In the genomic region with DNA sequence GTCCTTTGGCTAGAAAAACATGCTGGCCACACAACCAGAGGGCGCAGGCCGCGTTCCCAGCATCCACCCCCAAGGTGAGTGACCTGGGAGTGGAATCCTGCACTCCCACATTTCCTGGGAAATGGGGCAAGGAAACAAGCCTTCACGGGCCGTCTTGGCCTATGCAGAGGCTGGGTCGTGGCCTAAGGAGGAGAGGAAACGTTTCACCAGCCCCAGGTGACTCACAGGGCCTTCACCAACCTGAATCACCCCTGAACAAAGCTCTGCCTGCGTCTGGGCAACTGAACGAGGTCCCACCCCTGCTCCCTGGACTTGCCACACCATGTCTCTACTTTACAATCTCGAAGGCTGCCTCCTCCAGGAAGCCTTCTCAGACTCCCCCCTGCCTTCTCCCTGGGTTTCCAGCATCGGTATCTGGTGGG, we compare ENCODE assay signal across 8 cellular contexts. TPM values are rescaled to one million over a fixed set of nuclear protein-coding genes. Genes with fewer than 3 reads are reported as not detected.
A peak's percentile ranks its signal among the peaks of the same experiment; 100 is the strongest.
DNase-seq lines count a peak whose midpoint lies in the region; ATAC-seq and TF ChIP-seq lines count a peak whose summit lies in the region.

No MANE protein-coding gene starts in this region.

- no peak for TF ChIP-seq CTCF in kidney epithelial cell (IDR thresholded peaks at IDR 0.05; ENCODE audit: insufficient read depth, low read length, poor library complexity, severe bottlenecking)

- no peaks in the 10 kb centered on the region for H3K9me3 ChIP-seq in MG63

- H3K4me3 ChIP-seq in MG63 (no peak overlapping the region), kidney epithelial cell (ENCODE audit: low read depth, low read length) (no peak overlapping the region)

- peak overlapping the region; percentile 83 for H3K27ac Mint-ChIP-seq in activated T-helper 1 cell treated with anti-CD3 and anti-CD28 coated beads, Interleukin-12 subunit alpha, Interleukin-12 subunit beta, Interleukin-2, Interleukin-4 antibody, amounts not matched to agents 30 ng/mL and 10 ng/mL and 1 ng/mL, durations not matched to agents 14 hours and 24 hours and 36 hours
- H3K27ac Mint-ChIP-seq in stimulated activated naive CD8-positive, alpha-beta T cell treated with anti-CD3 and anti-CD28 coated beads, Interleukin-15, amount 100 ng/mL, for 72 hours: peak overlapping the region; percentile 30 to 59

- H3K27me3 Mint-ChIP-seq in activated T-helper 1 cell treated with anti-CD3 and anti-CD28 coated beads, Interleukin-12 subunit alpha, Interleukin-12 subunit beta, Interleukin-2, Interleukin-4 antibody, amounts not matched to agents 30 ng/mL and 10 ng/mL and 1 ng/mL, durations not matched to agents 14 hours and 24 hours and 36 hours (ENCODE audit: insufficient read depth): no peaks in the 10 kb centered on the region
- no peaks in the 10 kb centered on the region for H3K27me3 Mint-ChIP-seq in stimulated activated naive CD8-positive, alpha-beta T cell treated with anti-CD3 and anti-CD28 coated beads, Interleukin-15, amount 100 ng/mL, for 72 hours

- no peaks in the 10 kb centered on the region for H3K27me3 ChIP-seq in MG63
- no peaks in the 10 kb centered on the region for H3K27me3 ChIP-seq in kidney epithelial cell (ENCODE audit: control insufficient read depth, insufficient read depth, low read length)

- peak overlapping the region; percentile 69 for H3K4me3 Mint-ChIP-seq in activated T-helper 1 cell treated with anti-CD3 and anti-CD28 coated beads, Interleukin-12 subunit alpha, Interleukin-12 subunit beta, Interleukin-2, Interleukin-4 antibody, amounts not matched to agents 30 ng/mL and 10 ng/mL and 1 ng/mL, durations not matched to agents 14 hours and 24 hours and 36 hours
- H3K4me3 Mint-ChIP-seq in stimulated activated naive CD8-positive, alpha-beta T cell treated with anti-CD3 and anti-CD28 coated beads, Interleukin-15, amount 100 ng/mL, for 72 hours: peak overlapping the region; percentile 45 to 73

- no peaks in the 10 kb centered on the region for H3K9me3 Mint-ChIP-seq in activated T-helper 1 cell treated with anti-CD3 and anti-CD28 coated beads, Interleukin-12 subunit alpha, Interleukin-12 subunit beta, Interleukin-2, Interleukin-4 antibody, amounts not matched to agents 30 ng/mL and 10 ng/mL and 1 ng/mL, durations not matched to agents 14 hours and 24 hours and 36 hours
- H3K9me3 Mint-ChIP-seq in stimulated activated naive CD8-positive, alpha-beta T cell treated with anti-CD3 and anti-CD28 coated beads, Interleukin-15, amount 100 ng/mL, for 72 hours: no peaks in the 10 kb centered on the region

- H3K36me3 ChIP-seq in MG63: peaks cover 88% of the 10 kb centered on the region
- peaks cover 2% of the 10 kb centered on the region for H3K36me3 ChIP-seq in kidney epithelial cell (ENCODE audit: control insufficient read depth, insufficient read depth, low read length)

- DNase-seq in MG63 (peak; percentile 68), kidney epithelial cell (ENCODE audit: low read depth) (peak; percentile 79), NAMALWA (ENCODE audit: low spot score) (no peak), Kasumi-1 (lab: John Stamatoyannopoulos, UW) (no peak)
- no peak for DNase-seq in activated T-helper 1 cell treated with anti-CD3 and anti-CD28 coated beads, Interleukin-12 subunit alpha, Interleukin-12 subunit beta, Interleukin-2, Interleukin-4 antibody, amounts not matched to agents 30 ng/mL and 10 ng/mL and 1 ng/mL, durations not matched to agents 14 hours and 24 hours and 36 hours (ENCODE audit: low spot score)
- DNase-seq in stimulated activated naive CD8-positive, alpha-beta T cell treated with anti-CD3 and anti-CD28 coated beads, Interleukin-15, amount 100 ng/mL, for 72 hours: peak in 1 of 2 donors; percentile 69

- H3K36me3 Mint-ChIP-seq in activated T-helper 1 cell treated with anti-CD3 and anti-CD28 coated beads, Interleukin-12 subunit alpha, Interleukin-12 subunit beta, Interleukin-2, Interleukin-4 antibody, amounts not matched to agents 30 ng/mL and 10 ng/mL and 1 ng/mL, durations not matched to agents 14 hours and 24 hours and 36 hours (ENCODE audit: low read depth): peaks cover 59% of the 10 kb centered on the region

- H3K4me1 Mint-ChIP-seq in activated T-helper 1 cell treated with anti-CD3 and anti-CD28 coated beads, Interleukin-12 subunit alpha, Interleukin-12 subunit beta, Interleukin-2, Interleukin-4 antibody, amounts not matched to agents 30 ng/mL and 10 ng/mL and 1 ng/mL, durations not matched to agents 14 hours and 24 hours and 36 hours (ENCODE audit: low read depth): peaks cover 94% of the 10 kb centered on the region
- peaks cover 97% of the 10 kb centered on the region for H3K4me1 Mint-ChIP-seq in stimulated activated naive CD8-positive, alpha-beta T cell treated with anti-CD3 and anti-CD28 coated beads, Interleukin-15, amount 100 ng/mL, for 72 hours

- intact Hi-C loops in activated T-helper 1 cell treated with anti-CD3 and anti-CD28 coated beads, Interleukin-12 subunit alpha, Interleukin-12 subunit beta, Interleukin-2, Interleukin-4 antibody, amounts not matched to agents 30 ng/mL and 10 ng/mL and 1 ng/mL, durations not matched to agents 14 hours and 24 hours and 36 hours (cut with micrococcal nuclease): no loop called here

- peak; percentile 74 for ATAC-seq in stimulated activated naive CD8-positive, alpha-beta T cell treated with anti-CD3 and anti-CD28 coated beads, Interleukin-15, amount 100 ng/mL, for 72 hours
- ATAC-seq in GM19351 (IDR thresholded peaks at IDR 0.05; ENCODE audit: unreplicated experiment) (no peak), GM21786 (IDR thresholded peaks at IDR 0.05; ENCODE audit: unreplicated experiment) (no peak)

RNA-seq across cellular contexts. Expression of a gene that starts 13.2 kb away (rescaled TPM):
- total RNA-seq in MG63 (2014; rRNA removed; shearing (Covaris generic); ENCODE audit: low replicate concordance): 323 and 380 TPM in 2 replicates
- total RNA-seq in activated T-helper 1 cell treated with anti-CD3 and anti-CD28 coated beads, Interleukin-12 subunit alpha, Interleukin-12 subunit beta, Interleukin-2, Interleukin-4 antibody, amounts not matched to agents 30 ng/mL and 10 ng/mL and 1 ng/mL, durations not matched to agents 14 hours and 24 hours and 36 hours: 618 and 639 TPM in 2 replicates
- total RNA-seq in kidney epithelial cell: 1,580 and 1,647 TPM in 2 replicates

Comparison
In these comparisons a context has a peak if more than half of its experiments do, and no peak if none do; other contexts are left out.
1. DNase-seq: peak in MG63 (single experiment) and kidney epithelial cell (single experiment); none in activated T-helper 1 cell treated with anti-CD3 and anti-CD28 coated beads, Interleukin-12 subunit alpha, Interleukin-12 subunit beta, Interleukin-2, Interleukin-4 antibody, amounts not matched to agents 30 ng/mL and 10 ng/mL and 1 ng/mL, durations not matched to agents 14 hours and 24 hours and 36 hours (single experiment), NAMALWA (single experiment) and Kasumi-1 (0 of 2).